Comparison of ENCODE assay signal across 10 cellular contexts in genomic region chr15:39411102-39411989, GRCh38.
DNase-seq lines count a peak whose midpoint lies in the region; ATAC-seq and TF ChIP-seq lines count a peak whose summit lies in the region.
"Had no signal": no experiment of that assay in that cellular context is flagged by ENCODE, and none has a peak within 500 bp of the region (broad histone marks: within the 10 kb centered on the region; RNA-seq: fewer than 3 reads in every experiment).

No MANE protein-coding gene starts in this region.

- no peak overlapping the region for H3K4me3 Mint-ChIP-seq in T-helper 17 cell
- no peak overlapping the region for H3K4me3 Mint-ChIP-seq in activated CD4-positive, alpha-beta T cell treated with anti-CD3 and anti-CD28 coated beads, Interleukin-2, amount 10 ng/mL, durations not matched to agents 7 days and 5 days

- H4K20me1 ChIP-seq in BLaER1 treated with 17β-estradiol and CSF1 and Interleukin-3, amounts not matched to agents 10 nM and 100 nM, result no peaks in the 10 kb centered on the region

- peak overlapping the region; percentile 48 to 80 (median 53) for H3K4me2 ChIP-seq in BLaER1 treated with 17β-estradiol and CSF1 and Interleukin-3, amounts not matched to agents 10 nM and 100 nM

- no peak overlapping the region for H3K4me3 ChIP-seq in BLaER1 treated with 17β-estradiol and CSF1 and Interleukin-3, amounts not matched to agents 10 nM and 100 nM
- no peak overlapping the region for H3K4me3 ChIP-seq in BE2C (ENCODE audit: low read depth, low read length)
- H3K4me3 ChIP-seq: gastrocnemius medialis had no signal

- POLR2A ChIA-PET in activated CD4-positive, alpha-beta T cell treated with anti-CD3 and anti-CD28 coated beads, Interleukin-2, amount 10 ng/mL, durations not matched to agents 7 days and 5 days (lab: Charles Lee), result no interaction called here
- POLR2A ChIA-PET in RWPE1 (lab: Yijun Ruan, JAX; ENCODE audit: low non-redundant PET), result no interaction called here

- peak; percentile 89 for ATAC-seq in GM19328 (IDR thresholded peaks at IDR 0.05; ENCODE audit: unreplicated experiment)
- ATAC-seq in HG03064 (IDR thresholded peaks at IDR 0.05; ENCODE audit: low read depth, unreplicated experiment), result peak; percentile 80
- peak; percentile 27 for ATAC-seq in T-helper 17 cell
- ATAC-seq: gastrocnemius medialis had no signal

- no peaks in the 10 kb centered on the region for H3K36me3 ChIP-seq in BLaER1 treated with 17β-estradiol and CSF1 and Interleukin-3, amounts not matched to agents 10 nM and 100 nM
- no peaks in the 10 kb centered on the region for H3K36me3 ChIP-seq in BE2C
- H3K36me3 ChIP-seq: gastrocnemius medialis had no signal

- no peak for TF ChIP-seq CTCF in BE2C (IDR thresholded peaks at IDR 0.05; ENCODE audit: low read depth, low read length)
- no peak for TF ChIP-seq CTCF in RWPE1 (conservative IDR thresholded peaks at IDR 0.05; ENCODE audit: low read depth)

- no peaks in the 10 kb centered on the region for H3K9me3 Mint-ChIP-seq in activated CD4-positive, alpha-beta T cell treated with anti-CD3 and anti-CD28 coated beads, Interleukin-2, amount 10 ng/mL, durations not matched to agents 7 days and 5 days

- H3K27me3 ChIP-seq in BLaER1 treated with 17β-estradiol and CSF1 and Interleukin-3, amounts not matched to agents 10 nM and 100 nM, result no peaks in the 10 kb centered on the region
- H3K27me3 ChIP-seq in BE2C, result peaks cover 3% of the 10 kb centered on the region
- H3K27me3 ChIP-seq: gastrocnemius medialis had no signal

- peak overlapping the region in 5 of 11 experiments; percentile 8 to 53 (median 36); a peak in 10 of 22 replicates for H3K27ac ChIP-seq in BLaER1 treated with 17β-estradiol and CSF1 and Interleukin-3, amounts not matched to agents 10 nM and 100 nM
- no peak overlapping the region for H3K27ac ChIP-seq in RWPE1
- H3K27ac ChIP-seq: gastrocnemius medialis had no signal

- H3K27ac Mint-ChIP-seq in T-helper 17 cell, result no peak overlapping the region
- H3K27ac Mint-ChIP-seq in activated CD4-positive, alpha-beta T cell treated with anti-CD3 and anti-CD28 coated beads, Interleukin-2, amount 10 ng/mL, durations not matched to agents 7 days and 5 days, result no peak overlapping the region

- CTCF ChIA-PET in activated CD4-positive, alpha-beta T cell treated with anti-CD3 and anti-CD28 coated beads, Interleukin-2, amount 10 ng/mL, durations not matched to agents 7 days and 5 days (lab: Charles Lee), result no interaction called here
- CTCF ChIA-PET in RWPE1 (lab: Yijun Ruan, JAX), result interaction anchor here (0.6 kb wide), 1 partner anchor 1478 kb away, joined by 3 read pairs; no protein-coding TSS in a partner anchor

- peaks cover 7 to 15% (median 10%) of the 10 kb centered on the region in 11 experiments for H3K9me3 ChIP-seq in BLaER1 treated with 17β-estradiol and CSF1 and Interleukin-3, amounts not matched to agents 10 nM and 100 nM (replicated peaks in 1 of 11)
- H3K9me3 ChIP-seq in T-helper 17 cell (ENCODE audit: control insufficient read depth, low read length, poor library complexity, severe bottlenecking) (no peaks in the 10 kb centered on the region), BE2C (no peaks in the 10 kb centered on the region)
- H3K9me3 ChIP-seq: gastrocnemius medialis had no signal

- no peak overlapping the region for H3K9ac ChIP-seq in BLaER1 treated with 17β-estradiol and CSF1 and Interleukin-3, amounts not matched to agents 10 nM and 100 nM

- H3K27me3 Mint-ChIP-seq in T-helper 17 cell, result peaks cover 64% of the 10 kb centered on the region
- H3K27me3 Mint-ChIP-seq in activated CD4-positive, alpha-beta T cell treated with anti-CD3 and anti-CD28 coated beads, Interleukin-2, amount 10 ng/mL, durations not matched to agents 7 days and 5 days, result peaks cover 52% of the 10 kb centered on the region

- H3K4me1 Mint-ChIP-seq in T-helper 17 cell, result peaks cover 9% of the 10 kb centered on the region
- peaks cover 15% of the 10 kb centered on the region for H3K4me1 Mint-ChIP-seq in activated CD4-positive, alpha-beta T cell treated with anti-CD3 and anti-CD28 coated beads, Interleukin-2, amount 10 ng/mL, durations not matched to agents 7 days and 5 days

- no peaks in the 10 kb centered on the region for H3K36me3 Mint-ChIP-seq in T-helper 17 cell (ENCODE audit: low read depth)
- no peaks in the 10 kb centered on the region for H3K36me3 Mint-ChIP-seq in activated CD4-positive, alpha-beta T cell treated with anti-CD3 and anti-CD28 coated beads, Interleukin-2, amount 10 ng/mL, durations not matched to agents 7 days and 5 days (ENCODE audit: low read depth)

- peaks cover 12 to 57% (median 17%) of the 10 kb centered on the region in 10 experiments for H3K4me1 ChIP-seq in BLaER1 treated with 17β-estradiol and CSF1 and Interleukin-3, amounts not matched to agents 10 nM and 100 nM
- no peaks in the 10 kb centered on the region for H3K4me1 ChIP-seq in BE2C
- H3K4me1 ChIP-seq: gastrocnemius medialis had no signal

- DNase-seq in T-helper 17 cell (no peak), BE2C (no peak), occipital lobe (lab: John Stamatoyannopoulos, UW) (no peak), RWPE1 (ENCODE audit: low spot score) (no peak)
- no peak for DNase-seq in activated CD4-positive, alpha-beta T cell treated with anti-CD3 and anti-CD28 coated beads, Interleukin-2, amount 10 ng/mL, durations not matched to agents 7 days and 5 days
- DNase-seq: gastrocnemius medialis, NCI-H1436 treated with DMSO at 0.1 percent for 48 hours had no signal

Comparison
In these comparisons a context has a peak if more than half of its experiments do, and no peak if none do; other contexts are left out.
1. ATAC-seq: peak in every context shown above with its lines; median percentile 89 in GM19328; 80 in HG03064; 27 in T-helper 17 cell.